18 cellular contexts compared by ENCODE assay signal in the genomic region with DNA sequence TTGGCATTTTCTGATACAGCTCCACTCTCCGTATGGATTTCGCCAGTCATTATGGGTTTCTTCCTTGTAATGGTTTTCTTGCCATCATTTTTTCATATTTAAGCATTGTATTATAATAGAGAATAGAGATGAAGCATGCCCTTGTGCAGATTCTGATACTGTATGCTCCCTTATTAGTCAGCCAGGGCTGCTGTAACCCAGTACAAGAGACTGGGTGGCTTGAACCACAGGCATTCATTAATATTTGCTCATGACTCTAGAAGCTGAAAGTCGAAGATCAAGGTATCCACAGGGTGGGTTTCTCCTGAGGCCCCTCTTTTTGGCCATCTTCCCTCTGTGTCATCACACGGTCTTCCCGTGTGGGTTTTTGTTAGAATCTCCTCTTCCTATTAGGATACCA.
"Had no signal": no experiment of that assay in that cellular context is flagged by ENCODE, and none has a peak within 500 bp of the region (broad histone marks: within the 10 kb centered on the region; RNA-seq: fewer than 3 reads in every experiment).

No MANE protein-coding gene starts in this region.

- H3K4me1 ChIP-seq: colonic mucosa had no signal

- H3K9ac ChIP-seq: neural progenitor cell had no signal

- H3K4me3 ChIP-seq: ascending aorta, colonic mucosa, heart left ventricle, left lung, neural progenitor cell, pancreas, stomach, thoracic aorta had no signal

- H3K4me2 ChIP-seq: neural progenitor cell had no signal

- H3K36me3 ChIP-seq: ascending aorta, colonic mucosa, heart left ventricle, left lung, neural progenitor cell, pancreas, stomach, thoracic aorta had no signal

- H3K27ac ChIP-seq: colonic mucosa, foreskin keratinocyte, heart left ventricle, left lung, neural progenitor cell, pancreas, stomach, thoracic aorta had no signal

- H3K9me3 ChIP-seq: ascending aorta, colonic mucosa, left lung, pancreas, thoracic aorta had no signal

- ATAC-seq: activated CD4-positive, CD25-positive, alpha-beta regulatory T cell treated with anti-CD3 and anti-CD28 coated beads, Interleukin-2, amount 50 U/mL, for 24 hours; activated CD8-positive, alpha-beta memory T cell treated with anti-CD3 and anti-CD28 coated beads, Interleukin-2, amount 10 ng/mL, durations not matched to agents 7 days and 5 days; foreskin keratinocyte; heart left ventricle; left lung; pancreas had no signal

- H2AFZ ChIP-seq: neural progenitor cell had no signal

- DNase-seq: activated CD8-positive, alpha-beta memory T cell treated with anti-CD3 and anti-CD28 coated beads, Interleukin-2, amount 10 ng/mL, durations not matched to agents 7 days and 5 days; activated effector memory CD4-positive, alpha-beta T cell treated with anti-CD3 and anti-CD28 coated beads, Interleukin-2, amount 50 U/mL, for 16 hours; activated naive CD8-positive, alpha-beta T cell treated with anti-CD3 and anti-CD28 coated beads, Interleukin-2, amount 10 ng/mL, durations not matched to agents 7 days and 5 days; activated T-cell treated with anti-CD3 and anti-CD28 coated beads, Interleukin-2, amount 50 U/mL, for 24 hours; caudate nucleus; colonic mucosa; effector CD4-positive, alpha-beta T cell; foreskin keratinocyte; heart left ventricle; left lung; pancreas; stimulated activated CD4-positive, alpha-beta T cell treated with anti-CD3 and anti-CD28 coated beads, Interleukin-15, amount 100 ng/mL, for 24 hours; stimulated activated CD4-positive, alpha-beta T cell treated with anti-CD3 and anti-CD28 coated beads, Interleukin-4, amount 100 ng/mL, for 24 hours; stomach had no signal

- H3K27me3 ChIP-seq: ascending aorta, colonic mucosa, foreskin keratinocyte, heart left ventricle, left lung, neural progenitor cell, pancreas, stomach had no signal
